In the genomic region with DNA sequence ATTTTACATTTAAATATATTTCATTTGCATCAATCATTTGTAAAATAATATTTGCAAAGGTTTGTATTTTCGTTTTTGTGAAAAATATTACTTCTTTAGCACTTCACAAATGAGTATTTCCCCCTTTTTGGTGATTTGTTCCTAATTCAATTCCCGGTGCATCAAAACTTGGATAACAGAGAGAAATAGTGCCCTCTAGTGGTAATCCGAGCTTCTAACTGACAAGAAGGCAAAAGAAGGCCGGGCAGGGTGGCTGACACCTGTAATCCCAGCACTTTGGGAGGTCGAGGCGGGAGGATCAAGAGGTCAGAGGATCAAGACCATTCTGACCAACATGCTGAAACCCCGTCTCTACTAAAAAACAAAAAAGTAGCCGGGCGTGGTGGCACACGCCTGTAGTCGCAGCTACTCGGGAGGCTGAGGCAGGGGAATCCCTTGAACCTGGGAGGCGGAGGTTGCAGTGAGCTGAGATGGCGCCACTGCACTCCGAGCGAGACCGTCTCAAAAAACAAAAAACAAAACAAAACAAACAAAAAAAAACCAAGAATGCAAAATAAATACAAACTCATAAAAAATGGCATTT, we compare ENCODE assay signal across 1 cellular context.
TF ChIP-seq lines count a peak whose summit lies in the region.

No MANE protein-coding gene starts in this region.

TF ChIP-seq in WTC11, 78 proteins besides CTCF, POLR2A, EP300 and RAD21 (continued from another document):
- TF ChIP-seq, protein P1, sequence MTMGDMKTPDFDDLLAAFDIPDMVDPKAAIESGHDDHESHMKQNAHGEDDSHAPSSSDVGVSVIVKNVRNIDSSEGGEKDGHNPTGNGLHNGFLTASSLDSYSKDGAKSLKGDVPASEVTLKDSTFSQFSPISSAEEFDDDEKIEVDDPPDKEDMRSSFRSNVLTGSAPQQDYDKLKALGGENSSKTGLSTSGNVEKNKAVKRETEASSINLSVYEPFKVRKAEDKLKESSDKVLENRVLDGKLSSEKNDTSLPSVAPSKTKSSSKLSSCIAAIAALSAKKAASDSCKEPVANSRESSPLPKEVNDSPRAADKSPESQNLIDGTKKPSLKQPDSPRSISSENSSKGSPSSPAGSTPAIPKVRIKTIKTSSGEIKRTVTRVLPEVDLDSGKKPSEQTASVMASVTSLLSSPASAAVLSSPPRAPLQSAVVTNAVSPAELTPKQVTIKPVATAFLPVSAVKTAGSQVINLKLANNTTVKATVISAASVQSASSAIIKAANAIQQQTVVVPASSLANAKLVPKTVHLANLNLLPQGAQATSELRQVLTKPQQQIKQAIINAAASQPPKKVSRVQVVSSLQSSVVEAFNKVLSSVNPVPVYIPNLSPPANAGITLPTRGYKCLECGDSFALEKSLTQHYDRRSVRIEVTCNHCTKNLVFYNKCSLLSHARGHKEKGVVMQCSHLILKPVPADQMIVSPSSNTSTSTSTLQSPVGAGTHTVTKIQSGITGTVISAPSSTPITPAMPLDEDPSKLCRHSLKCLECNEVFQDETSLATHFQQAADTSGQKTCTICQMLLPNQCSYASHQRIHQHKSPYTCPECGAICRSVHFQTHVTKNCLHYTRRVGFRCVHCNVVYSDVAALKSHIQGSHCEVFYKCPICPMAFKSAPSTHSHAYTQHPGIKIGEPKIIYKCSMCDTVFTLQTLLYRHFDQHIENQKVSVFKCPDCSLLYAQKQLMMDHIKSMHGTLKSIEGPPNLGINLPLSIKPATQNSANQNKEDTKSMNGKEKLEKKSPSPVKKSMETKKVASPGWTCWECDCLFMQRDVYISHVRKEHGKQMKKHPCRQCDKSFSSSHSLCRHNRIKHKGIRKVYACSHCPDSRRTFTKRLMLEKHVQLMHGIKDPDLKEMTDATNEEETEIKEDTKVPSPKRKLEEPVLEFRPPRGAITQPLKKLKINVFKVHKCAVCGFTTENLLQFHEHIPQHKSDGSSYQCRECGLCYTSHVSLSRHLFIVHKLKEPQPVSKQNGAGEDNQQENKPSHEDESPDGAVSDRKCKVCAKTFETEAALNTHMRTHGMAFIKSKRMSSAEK (CRISPR knock-in tag; IDR thresholded peaks at IDR 0.05; ENCODE audit: borderline replicate concordance) = no peak
- no peak for TF ChIP-seq NR1H2 (CRISPR knock-in tag; IDR thresholded peaks at IDR 0.05)
- no peak for TF ChIP-seq ZNF423 (CRISPR knock-in tag; IDR thresholded peaks at IDR 0.05)
